26 cellular contexts compared by ENCODE assay signal in genomic region chr2:40039543-40039942, GRCh38.
DNase-seq lines count a peak whose midpoint lies in the region; ATAC-seq and TF ChIP-seq lines count a peak whose summit lies in the region.
"Had no signal": no experiment of that assay in that cellular context is flagged by ENCODE, and none has a peak within 500 bp of the region (broad histone marks: within the 10 kb centered on the region; RNA-seq: fewer than 3 reads in every experiment).

No MANE protein-coding gene starts in this region.

- no peaks in the 10 kb centered on the region for H3K79me2 ChIP-seq in mammary epithelial cell (ENCODE audit: insufficient read depth, low read length)
- H3K79me2 ChIP-seq in osteoblast (ENCODE audit: insufficient read depth, low read length), result no peaks in the 10 kb centered on the region
- H3K79me2 ChIP-seq: hepatocyte had no signal

- no peaks in the 10 kb centered on the region for H3K36me3 ChIP-seq in mammary epithelial cell (ENCODE audit: insufficient read depth, low read length)
- H3K36me3 ChIP-seq in breast epithelium, result no peaks in the 10 kb centered on the region
- H3K36me3 ChIP-seq in osteoblast (ENCODE audit: insufficient read depth, low read length), result no peaks in the 10 kb centered on the region
- H3K36me3 ChIP-seq: gastrocnemius medialis, thoracic aorta, vagina, WERI-Rb-1 had no signal

- no peaks in the 10 kb centered on the region for H4K20me1 ChIP-seq in mammary epithelial cell (ENCODE audit: insufficient read depth, low read length)
- H4K20me1 ChIP-seq in osteoblast (ENCODE audit: insufficient read depth, low read length), result no peaks in the 10 kb centered on the region

- dilution Hi-C loops in mammary epithelial cell (cut with HindIII; ENCODE audit: low sequenced_read_pairs), result no loop called here

- H3K9me3 ChIP-seq in mammary epithelial cell (replicated peaks; ENCODE audit: insufficient read depth, low read length) (peaks cover 3% of the 10 kb centered on the region), breast epithelium (peaks cover 0 to under 1% of the 10 kb centered on the region in 2 donors), osteoblast (ENCODE audit: low read depth, low read length) (no peaks in the 10 kb centered on the region)
- H3K9me3 ChIP-seq: A549, gastrocnemius medialis, thoracic aorta, vagina had no signal

- no TSS peak for BruUV-seq in mammary epithelial cell (replicated peaks; lab: Mats Ljungman, UMichigan)

- in situ Hi-C loops in mammary epithelial cell (cut with MboI; ENCODE audit: low sequenced_read_pairs in 2 of 2), result no loop called here

- no peak for TF ChIP-seq POLR2A in breast epithelium (IDR thresholded peaks at IDR 0.05)

- ATAC-seq in GM21723 (IDR thresholded peaks at IDR 0.05; ENCODE audit: unreplicated experiment), result no peak
- ATAC-seq: A549; effector memory CD8-positive, alpha-beta T cell; gastrocnemius medialis; left cardiac atrium; sciatic nerve had no signal

- TF ChIP-seq CTCF in mammary epithelial cell (conservative IDR thresholded peaks at IDR 0.05 in 1 of 2, IDR thresholded peaks at IDR 0.05 in 1 of 2; ENCODE audit: extremely low read depth in 1 of 2, insufficient read depth in 1 of 2, low read depth in 1 of 2, low read length in 2 of 2) (no peak), breast epithelium (IDR thresholded peaks at IDR 0.05) (no peak), osteoblast (IDR thresholded peaks at IDR 0.05; ENCODE audit: extremely low read depth, low read depth, low read length) (no peak)

- DNase-seq in mammary epithelial cell (no peak), breast epithelium (ENCODE audit: low spot score in 2 of 2) (no peak), MV-4-11 (lab: John Stamatoyannopoulos, UW) (peak; percentile 78), amniotic epithelial cell (ENCODE audit: low read depth) (peak; percentile 27), mucosa of gallbladder (ENCODE audit: low spot score) (no peak), osteoblast (ENCODE audit: insufficient read length, low spot score, missing footprints) (no peak)
- no peak for DNase-seq in activated naive CD4-positive, alpha-beta T cell (lab: John Stamatoyannopoulos, UW)
- DNase-seq: activated CD4-positive, alpha-beta T cell treated with anti-CD3 and anti-CD28 coated beads, Interleukin-2, amount 50 U/mL, for 1 hour; activated naive CD4-positive, alpha-beta T cell treated with anti-CD3 and anti-CD28 coated beads, Interleukin-2, amount 10 ng/mL, durations not matched to agents 7 days and 5 days; amniotic stem cell; CD8-positive, alpha-beta memory T cell; effector memory CD8-positive, alpha-beta T cell; gastrocnemius medialis; left cardiac atrium; NCI-H2081; NCI-H2227 treated with DMSO at 0.1 percent for 48 hours; posterior cingulate gyrus; stimulated activated naive B cell treated with anti-CD40 and anti-IgM and Interleukin-4, amounts not matched to agents 10 μg/mL and 1 μg/mL and 100 μg/mL, for 72 hours; WERI-Rb-1 had no signal

- H3K4me3 ChIP-seq in mammary epithelial cell (replicated peaks in 1 of 3; ENCODE audit: insufficient read depth in 1 of 3, low read depth in 2 of 3, low read length in 3 of 3), result no peak overlapping the region
- H3K4me3 ChIP-seq in breast epithelium, result no peak overlapping the region
- no peak overlapping the region for H3K4me3 ChIP-seq in osteoblast (ENCODE audit: insufficient read depth, low read length)
- H3K4me3 ChIP-seq: A549, coronary artery, gastrocnemius medialis, hepatocyte, thoracic aorta, vagina had no signal

- peak overlapping the region; percentile 8 for H3K4me2 ChIP-seq in mammary epithelial cell (ENCODE audit: insufficient read depth, low read depth, low read length)
- no peak overlapping the region for H3K4me2 ChIP-seq in osteoblast (ENCODE audit: insufficient read depth, low read length)
- H3K4me2 ChIP-seq: A549, hepatocyte had no signal

- H3K4me1 ChIP-seq in mammary epithelial cell (ENCODE audit: insufficient read depth, low read length) (peaks cover 3% of the 10 kb centered on the region), breast epithelium (no peaks in the 10 kb centered on the region), osteoblast (ENCODE audit: insufficient read depth, low read length) (peaks cover 30% of the 10 kb centered on the region)
- H3K4me1 ChIP-seq: A549, gastrocnemius medialis, vagina had no signal

- H3K27me3 ChIP-seq in mammary epithelial cell (ENCODE audit: insufficient read depth, low read length) (no peaks in the 10 kb centered on the region), breast epithelium (no peaks in the 10 kb centered on the region), osteoblast (ENCODE audit: insufficient read depth, low read length) (no peaks in the 10 kb centered on the region)
- H3K27me3 ChIP-seq: gastrocnemius medialis, hepatocyte, vagina had no signal

- CTCF ChIA-PET in mammary epithelial cell (lab: Charles Lee; ENCODE audit: low non-redundant PET), result no interaction called here

- intact Hi-C loops in mammary epithelial cell (cut with micrococcal nuclease) (loop anchor here (10.0 kb wide), 1 partner anchor 255 kb away; no protein-coding TSS in a partner anchor), breast epithelium (cut with DNase I; ENCODE audit: low total_unique reads) (no loop called here)

- H3K27ac ChIP-seq in mammary epithelial cell (ENCODE audit: insufficient read depth, low read depth, low read length) (no peak overlapping the region), breast epithelium (no peak overlapping the region), osteoblast (ENCODE audit: low read depth, low read length) (no peak overlapping the region)
- H3K27ac ChIP-seq: A549, coronary artery, gastrocnemius medialis, hepatocyte, thoracic aorta, vagina, WERI-Rb-1 had no signal

- no peak overlapping the region for H2AFZ ChIP-seq in mammary epithelial cell (ENCODE audit: low read depth, low read length)
- H2AFZ ChIP-seq in osteoblast (ENCODE audit: low read length), result no peak overlapping the region
- H2AFZ ChIP-seq: hepatocyte had no signal

- H3K9ac ChIP-seq in mammary epithelial cell (ENCODE audit: insufficient read depth, low read length), result no peak overlapping the region

Comparison
In these comparisons a context has a peak if more than half of its experiments do, and no peak if none do; other contexts are left out.
1. DNase-seq: peak in MV-4-11 (single experiment) and amniotic epithelial cell (single experiment); none in mammary epithelial cell (single experiment), breast epithelium (0 of 2), mucosa of gallbladder (single experiment), osteoblast (single experiment) and activated naive CD4-positive, alpha-beta T cell (0 of 4).